In the genomic region with DNA sequence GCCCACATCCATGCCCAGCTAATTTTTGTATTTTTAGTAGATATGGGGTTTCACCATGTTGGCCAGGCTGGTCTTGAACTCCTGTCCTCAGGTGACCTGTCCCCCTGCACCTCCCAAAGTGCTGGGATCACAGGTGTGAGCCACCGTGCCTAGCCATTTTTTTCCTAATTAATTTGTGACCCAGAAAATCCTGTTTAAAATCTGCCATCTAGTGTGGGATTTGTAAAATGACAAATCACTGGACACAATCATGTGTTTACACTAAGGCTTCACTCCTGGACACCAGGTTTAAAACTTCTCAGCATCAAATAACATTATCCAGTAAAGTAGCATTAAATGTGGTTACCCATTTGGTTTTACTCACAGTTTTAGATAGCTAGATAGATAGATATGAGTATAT, we compare ENCODE assay signal across 11 cellular contexts. TPM values are rescaled to one million over a fixed set of nuclear protein-coding genes. Genes with fewer than 3 reads are reported as not detected.
A peak's percentile ranks its signal among the peaks of the same experiment; 100 is the strongest.
DNase-seq lines count a peak whose midpoint lies in the region; ATAC-seq and TF ChIP-seq lines count a peak whose summit lies in the region.
"Had no signal": no experiment of that assay in that cellular context is flagged by ENCODE, and none has a peak within 500 bp of the region (broad histone marks: within the 10 kb centered on the region; RNA-seq: fewer than 3 reads in every experiment).

No MANE protein-coding gene starts in this region.

- peaks cover 0 to 9% (median 0%) of the 10 kb centered on the region in 9 donors for H3K27me3 ChIP-seq in heart left ventricle
- H3K27me3 ChIP-seq: tibial nerve had no signal

- WGBS in heart left ventricle, 4 donors = 0 to 17% (median 8%) methylated on average over 1 of the region's 1 CpG

- intact Hi-C loops in heart left ventricle (cut with DNase I) (loop anchor here in 9 of 10 donors (2.0 to 10.0 kb wide), 5 partner anchors 152 to 384 kb away; no protein-coding TSS in a partner anchor), left ventricle myocardium superior (cut with micrococcal nuclease) (no loop called here)

- H3K4me1 ChIP-seq in heart left ventricle = no peaks in the 10 kb centered on the region
- H3K4me1 ChIP-seq: tibial nerve had no signal

- H3K9me3 Mint-ChIP-seq in type B pancreatic cell = no peaks in the 10 kb centered on the region

- ATAC-seq in heart left ventricle (no peak), left ventricle myocardium superior (no peak), HG03571 (IDR thresholded peaks at IDR 0.05; ENCODE audit: unreplicated experiment) (no peak)
- ATAC-seq: right cardiac atrium had no signal

- TF ChIP-seq CTCF in heart left ventricle (IDR thresholded peaks at IDR 0.05) = peak in 7 of 12 donors; percentile 12 to 39 (median 23)
- peak; percentile 48 for TF ChIP-seq CTCF in epithelial cell of proximal tubule (conservative IDR thresholded peaks at IDR 0.05; ENCODE audit: low read depth, low read length)
- peak; percentile 47 for TF ChIP-seq CTCF in type B pancreatic cell (conservative IDR thresholded peaks at IDR 0.05)

- no peaks in the 10 kb centered on the region for H3K9me3 ChIP-seq in heart left ventricle
- H3K9me3 ChIP-seq: tibial nerve had no signal

- no peak overlapping the region for H3K4me3 Mint-ChIP-seq in type B pancreatic cell

- no peaks in the 10 kb centered on the region for H3K4me1 Mint-ChIP-seq in type B pancreatic cell (ENCODE audit: unreplicated experiment)

- no peak overlapping the region for H3K4me3 ChIP-seq in heart left ventricle
- no peak overlapping the region for H3K4me3 ChIP-seq in epithelial cell of proximal tubule (ENCODE audit: low read depth, low read length)
- H3K4me3 ChIP-seq: tibial nerve had no signal

- TF ChIP-seq POLR2A in heart left ventricle (IDR thresholded peaks at IDR 0.05) = no peak

- no peaks in the 10 kb centered on the region for H3K27me3 Mint-ChIP-seq in type B pancreatic cell

- DNase-seq in heart left ventricle (no peak), left ventricle myocardium superior (no peak), NCI-H82 (lab: John Stamatoyannopoulos, UW) (peak; percentile 61), epithelial cell of proximal tubule (ENCODE audit: low read depth) (no peak), type B pancreatic cell (ENCODE audit: extremely low spot score, unreplicated experiment) (no peak), GM19240 (ENCODE audit: insufficient read length, low spot score) (no peak)
- DNase-seq in activated CD4-positive, alpha-beta T cell treated with anti-CD3 and anti-CD28 coated beads for 4 hours = no peak
- DNase-seq: DMS79 treated with DMSO at 0.1 percent for 48 hours, right cardiac atrium had no signal

- no peaks in the 10 kb centered on the region for H3K36me3 Mint-ChIP-seq in type B pancreatic cell

- H3K27ac Mint-ChIP-seq in type B pancreatic cell = no peak overlapping the region

- H3K36me3 ChIP-seq in heart left ventricle = no peaks in the 10 kb centered on the region
- H3K36me3 ChIP-seq: tibial nerve had no signal

- H3K27ac ChIP-seq in heart left ventricle = no peak overlapping the region
- H3K27ac ChIP-seq: tibial nerve had no signal

RNA-seq across cellular contexts. Expression of a gene that starts 18.6 kb away (rescaled TPM):
- total RNA-seq in heart left ventricle = 10 to 100 TPM in 8 of 9 donors, 1 to 10 TPM in 1; 8.8 to 19.9 (median 14.1) TPM
- polyA plus RNA-seq in heart left ventricle = 1 to 10 TPM; 4.4 to 9.9 TPM
- 14.2 TPM for total RNA-seq in left ventricle myocardium superior
- total RNA-seq in epithelial cell of proximal tubule = 8.0 and 16.5 TPM in 2 replicates
- 16.5 and 25.4 TPM in 2 replicates for total RNA-seq in type B pancreatic cell (ENCODE audit: low replicate concordance)
